8 cellular contexts compared by ENCODE assay signal in genomic region chrX:13688772-13689518, GRCh38. TPM values are rescaled to one million over a fixed set of nuclear protein-coding genes. Genes with fewer than 3 reads are reported as not detected.
DNase-seq lines count a peak whose midpoint lies in the region; ATAC-seq and TF ChIP-seq lines count a peak whose summit lies in the region.

Gene RAB9A (plus strand): TSS chrX:13689128. CDS start chrX:13708747, 19,619 bp downstream.

- H3K4me2 ChIP-seq in fibroblast of lung (ENCODE audit: extremely low read depth, insufficient read depth, low read length), result peak within 1 kb of the TSS; percentile 85

- H3K4me3 Mint-ChIP-seq in natural killer cell, result peak within 1 kb of the TSS; percentile 89

- TF ChIP-seq CTCF in fibroblast of lung (conservative IDR thresholded peaks at IDR 0.05 in 1 of 2, IDR thresholded peaks at IDR 0.05 in 1 of 2; ENCODE audit: low read depth in 1 of 2, low read length in 2 of 2) (no peak), natural killer cell (IDR thresholded peaks at IDR 0.05) (no peak)

- H3K4me3 ChIP-seq in Jurkat, Clone E6-1 (ENCODE audit: low read length), result peak within 1 kb of the TSS; percentile 74
- H3K4me3 ChIP-seq in fibroblast of lung (replicated peaks in 1 of 4; ENCODE audit: control extremely low read depth in 1 of 4, insufficient read depth in 1 of 4, low read depth in 3 of 4, low read length in 4 of 4), result peak within 1 kb of the TSS; percentile 50 to 88 (median 84)

- H3K4me1 Mint-ChIP-seq in natural killer cell, result peaks cover 40 to 47% of the 10 kb centered on the region in 2 donors

- peak; percentile 63 for DNase-seq in DMS 273 treated with DMSO at 0.1 percent for 48 hours (lab: John Stamatoyannopoulos, UW)
- peak; percentile 31 for DNase-seq in Jurkat, Clone E6-1 (ENCODE audit: low read depth, low spot score)
- peak; percentile 59 for DNase-seq in RKO (ENCODE audit: low spot score)
- peak; percentile 56 to 71 for DNase-seq in activated T-helper 1 cell treated with anti-CD3 and anti-CD28 coated beads, Interleukin-2, amount 50 U/mL, for 16 hours (ENCODE audit: low read depth in 1 of 2, low spot score in 1 of 2)
- DNase-seq in fibroblast of lung (ENCODE audit: low read depth in 2 of 2), result peak; percentile 62 to 70
- peak; percentile 78 for DNase-seq in natural killer cell
- peak; percentile 76 for DNase-seq in stimulated activated naive CD4-positive, alpha-beta T cell treated with Interleukin-2 at 50 U/mL for 16 hours (lab: John Stamatoyannopoulos, UW)

- peak within 1 kb of the TSS; percentile 69 for H2AFZ ChIP-seq in fibroblast of lung (ENCODE audit: low read length)

- H3K36me3 ChIP-seq in fibroblast of lung (ENCODE audit: control insufficient read depth, insufficient read depth, low read length), result no peaks in the 10 kb centered on the region

- H3K4me1 ChIP-seq in fibroblast of lung (ENCODE audit: control insufficient read depth, extremely low read depth, insufficient read depth, low read length), result no peaks in the 10 kb centered on the region

- H3K36me3 Mint-ChIP-seq in natural killer cell, result no peaks in the 10 kb centered on the region

- intact Hi-C loops in natural killer cell (cut with micrococcal nuclease), result loop anchor here (1.0 kb wide), 2 partner anchors 36 to 45 kb away; partner anchors contain the start of genes OFD1, TCEANC and TRAPPC2

- H3K9me3 ChIP-seq in fibroblast of lung (ENCODE audit: control insufficient read depth, insufficient read depth, low read depth, low read length), result no peaks in the 10 kb centered on the region

- H3K27me3 Mint-ChIP-seq in natural killer cell (ENCODE audit: low read depth in 2 of 2), result no peaks in the 10 kb centered on the region

- no peaks in the 10 kb centered on the region for H4K20me1 ChIP-seq in fibroblast of lung (ENCODE audit: control insufficient read depth, extremely low read depth, insufficient read depth, low read length)

- H3K9me3 Mint-ChIP-seq in natural killer cell, result no peaks in the 10 kb centered on the region

- no peaks in the 10 kb centered on the region for H3K27me3 ChIP-seq in fibroblast of lung (ENCODE audit: control insufficient read depth, insufficient read depth, low read length)

- peak within 1 kb of the TSS; percentile 87 for H3K27ac ChIP-seq in fibroblast of lung (ENCODE audit: insufficient read depth, low read length)

- H3K79me2 ChIP-seq in fibroblast of lung (ENCODE audit: control insufficient read depth, insufficient read depth, low read length), result peaks cover 41% of the 10 kb centered on the region

- peak; percentile 82 for ATAC-seq in GM21528 (IDR thresholded peaks at IDR 0.05; ENCODE audit: low FRiP score, unreplicated experiment)
- ATAC-seq in natural killer cell, result peak; percentile 71 to 92 (median 87)

- H3K27ac Mint-ChIP-seq in natural killer cell, result peak within 1 kb of the TSS; percentile 86 to 90

- peak within 1 kb of the TSS; percentile 90 for H3K9ac ChIP-seq in fibroblast of lung (ENCODE audit: insufficient read depth, low read length)

RNA-seq across cellular contexts. Expression of gene RAB9A, which starts in this region (rescaled TPM):
- 17.6 TPM for polyA plus RNA-seq in Jurkat, Clone E6-1 (2012; ENCODE audit: insufficient read depth, insufficient read length)
- 30.3 and 40.3 TPM in 2 replicates for total RNA-seq in fibroblast of lung
- 43.1 and 44.2 TPM in 2 replicates for polyA plus RNA-seq in fibroblast of lung
- polyA plus RNA-seq in fibroblast of lung (2012), result 25.8 and 29.2 TPM in 2 replicates
- polyA minus RNA-seq in fibroblast of lung (ENCODE audit: low replicate concordance), result 1.2 and 1.9 TPM in 2 replicates
- total RNA-seq in natural killer cell, result 10 to 100 TPM; 27.0 to 36.9 (median 32.9) TPM

Comparison
In these comparisons a context has a peak if more than half of its experiments do, and no peak if none do; other contexts are left out.
1. Peak in every context shown above with its lines: DNase-seq, ATAC-seq, H3K4me3 ChIP-seq and H3K27ac ChIP-seq.